Comparison of ENCODE assay signal across 1 cellular context in the genomic region with DNA sequence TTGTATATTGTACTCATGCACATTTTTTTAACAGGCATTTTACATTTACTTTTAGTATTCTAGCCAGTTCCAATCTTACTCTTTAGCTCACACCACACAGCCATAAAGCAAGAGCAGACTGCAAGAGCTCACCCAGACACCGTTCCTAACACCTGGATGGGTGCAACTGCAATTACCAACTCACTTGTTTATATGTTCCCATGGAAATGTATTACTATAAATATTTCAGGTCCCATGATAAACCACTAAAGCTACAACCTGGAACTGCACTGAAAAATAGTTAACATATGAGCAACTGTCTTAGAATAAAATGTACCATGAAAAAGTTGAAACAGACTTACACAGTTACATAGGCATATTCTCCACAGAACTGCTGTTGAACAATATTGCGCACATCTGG.
TF ChIP-seq lines count a peak whose summit lies in the region.

No MANE protein-coding gene starts in this region.

TF ChIP-seq in IMR-90, 13 proteins besides CTCF, POLR2A, EP300 and RAD21:
- TF ChIP-seq BHLHE40 (IDR thresholded peaks at IDR 0.05; ENCODE audit: low read depth, low read length) (no peak), MAFK (IDR thresholded peaks at IDR 0.05; ENCODE audit: low read depth, low read length) (no peak), RCOR1 (IDR thresholded peaks at IDR 0.05; ENCODE audit: insufficient replicate concordance, low read length) (no peak), RFX5 (IDR thresholded peaks at IDR 0.05; ENCODE audit: low read depth, low read length) (no peak), FOS (IDR thresholded peaks at IDR 0.05; ENCODE audit: low read depth, low read length) (no peak), NFE2L2 (IDR thresholded peaks at IDR 0.05; ENCODE audit: low read depth, low read length) (no peak)
- TF ChIP-seq, protein P1, sequence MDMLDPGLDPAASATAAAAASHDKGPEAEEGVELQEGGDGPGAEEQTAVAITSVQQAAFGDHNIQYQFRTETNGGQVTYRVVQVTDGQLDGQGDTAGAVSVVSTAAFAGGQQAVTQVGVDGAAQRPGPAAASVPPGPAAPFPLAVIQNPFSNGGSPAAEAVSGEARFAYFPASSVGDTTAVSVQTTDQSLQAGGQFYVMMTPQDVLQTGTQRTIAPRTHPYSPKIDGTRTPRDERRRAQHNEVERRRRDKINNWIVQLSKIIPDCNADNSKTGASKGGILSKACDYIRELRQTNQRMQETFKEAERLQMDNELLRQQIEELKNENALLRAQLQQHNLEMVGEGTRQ (IDR thresholded peaks at IDR 0.05; ENCODE audit: low read depth, low read length): no peak
- TF ChIP-seq, protein P2, sequence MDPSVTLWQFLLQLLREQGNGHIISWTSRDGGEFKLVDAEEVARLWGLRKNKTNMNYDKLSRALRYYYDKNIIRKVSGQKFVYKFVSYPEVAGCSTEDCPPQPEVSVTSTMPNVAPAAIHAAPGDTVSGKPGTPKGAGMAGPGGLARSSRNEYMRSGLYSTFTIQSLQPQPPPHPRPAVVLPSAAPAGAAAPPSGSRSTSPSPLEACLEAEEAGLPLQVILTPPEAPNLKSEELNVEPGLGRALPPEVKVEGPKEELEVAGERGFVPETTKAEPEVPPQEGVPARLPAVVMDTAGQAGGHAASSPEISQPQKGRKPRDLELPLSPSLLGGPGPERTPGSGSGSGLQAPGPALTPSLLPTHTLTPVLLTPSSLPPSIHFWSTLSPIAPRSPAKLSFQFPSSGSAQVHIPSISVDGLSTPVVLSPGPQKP (IDR thresholded peaks at IDR 0.05; ENCODE audit: borderline replicate concordance, low read depth, low read length): no peak
TF ChIP-seq in IMR-90: peak in this region for 0.
